30 cellular contexts compared by ENCODE assay signal in the genomic region with DNA sequence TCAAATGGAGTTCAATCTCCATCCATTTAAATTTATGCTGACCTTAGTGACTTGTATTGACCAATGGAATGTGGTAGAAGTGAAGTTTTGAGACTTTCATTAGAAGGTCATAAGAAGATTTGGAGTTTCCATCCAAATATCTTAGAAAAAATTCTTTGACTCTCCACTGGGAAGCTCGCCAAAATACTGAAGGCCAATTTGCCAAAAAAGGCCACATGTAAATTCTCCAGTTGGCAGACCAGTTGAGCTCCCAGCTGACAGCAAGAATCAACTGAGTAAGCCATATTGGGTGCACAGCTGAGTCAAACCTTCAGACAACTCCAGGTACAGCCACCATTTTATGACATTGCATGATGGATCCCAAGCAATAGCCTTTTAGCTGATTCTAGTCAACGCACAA.
DNase-seq lines count a peak whose midpoint lies in the region; ATAC-seq, FAIRE-seq and TF ChIP-seq lines count a peak whose summit lies in the region.
"Had no signal": no experiment of that assay in that cellular context is flagged by ENCODE, and none has a peak within 500 bp of the region (broad histone marks: within the 10 kb centered on the region; RNA-seq: fewer than 3 reads in every experiment).

No MANE protein-coding gene starts in this region.

- no peak for TF ChIP-seq EP300 in HepG2 (IDR thresholded peaks at IDR 0.05; ENCODE audit: low read depth in 2 of 2, low read length in 2 of 2)
- TF ChIP-seq EP300 in HepG2 (CRISPR knock-in tag; IDR thresholded peaks at IDR 0.05; ENCODE audit: borderline replicate concordance) = no peak

- H3K36me3 ChIP-seq in liver (ENCODE audit: control insufficient read depth in 4 of 4, insufficient read depth in 3 of 4, low read depth in 1 of 4, low read length in 3 of 4) (no peaks in the 10 kb centered on the region), HepG2 (replicated peaks in 1 of 2; ENCODE audit: control insufficient read depth in 1 of 2, insufficient read depth in 2 of 2, low read length in 2 of 2) (no peaks in the 10 kb centered on the region), PC-9 (ENCODE audit: low read depth) (no peaks in the 10 kb centered on the region)
- H3K36me3 ChIP-seq: adrenal gland, gastroesophageal sphincter, pancreas, thoracic aorta had no signal

- H3K9me3 ChIP-seq in liver (ENCODE audit: control insufficient read depth in 4 of 4, low read length in 3 of 4) (no peaks in the 10 kb centered on the region), HepG2 (ENCODE audit: low read length) (peaks cover 86% of the 10 kb centered on the region), PC-9 (ENCODE audit: insufficient read depth, low read depth) (no peaks in the 10 kb centered on the region)
- H3K9me3 ChIP-seq: adrenal gland, gastroesophageal sphincter, pancreas, thoracic aorta had no signal

- TF ChIP-seq CTCF in liver (IDR thresholded peaks at IDR 0.05; ENCODE audit: low read depth, low read length, missing input control) = no peak
- TF ChIP-seq CTCF in HepG2 (CRISPR knock-in tag; IDR thresholded peaks at IDR 0.05) = no peak
- TF ChIP-seq CTCF in fibroblast of the aortic adventitia (IDR thresholded peaks at IDR 0.05; ENCODE audit: insufficient read depth, low read length) = no peak
- TF ChIP-seq CTCF in PC-9 (conservative IDR thresholded peaks at IDR 0.05) = no peak

- no peaks in the 10 kb centered on the region for H3F3A ChIP-seq in PC-9 (ENCODE audit: insufficient read depth, low read depth)

- TF ChIP-seq POLR2A in HepG2 (IDR thresholded peaks at IDR 0.05; ENCODE audit: insufficient read depth in 1 of 2, low read depth in 2 of 2, low read length in 2 of 2) = no peak

- WGBS in liver = 74% methylated on average over 2 of the region's 2 CpGs
- 2% methylated on average over 2 of the region's 2 CpGs for WGBS in HepG2 (ENCODE audit: low lambda C conversion rate)

- CTCF ChIA-PET in HepG2 (lab: Yijun Ruan, JAX; ENCODE audit: low intra/inter-chr PET ratio, low total read pairs) (no interaction called here), PC-9 (lab: Charles Lee) (no interaction called here)

- peaks cover 0 to 3% (median 0%) of the 10 kb centered on the region in 4 donors for H3K27me3 ChIP-seq in liver (ENCODE audit: control insufficient read depth in 4 of 4, insufficient read depth in 4 of 4, low read length in 3 of 4)
- no peaks in the 10 kb centered on the region for H3K27me3 ChIP-seq in HepG2 (ENCODE audit: control insufficient read depth in 1 of 2, insufficient read depth in 2 of 2, low read length in 2 of 2)
- no peaks in the 10 kb centered on the region for H3K27me3 ChIP-seq in PC-9 (ENCODE audit: insufficient read depth, low read depth)
- H3K27me3 ChIP-seq: adrenal gland, gastroesophageal sphincter, pancreas had no signal

- no peak overlapping the region for H3K9ac ChIP-seq in liver (ENCODE audit: low read depth in 1 of 2, low read length in 2 of 2)
- H3K9ac ChIP-seq in HepG2 (ENCODE audit: insufficient read depth, low read depth, low read length) = no peak overlapping the region

- DNase-seq in HepG2 (ENCODE audit: low spot score) (no peak), astrocyte of the hippocampus (ENCODE audit: low read depth, low spot score) (peak; percentile 79), fibroblast of the aortic adventitia (ENCODE audit: low read depth) (peak; percentile 68), PC-9 (no peak), sciatic nerve (ENCODE audit: low spot score) (no peak), DMS53 (lab: John Stamatoyannopoulos, UW) (no peak), left ventricle myocardium superior (no peak)
- DNase-seq: activated CD4-positive, alpha-beta memory T cell treated with anti-CD3 and anti-CD28 coated beads, Interleukin-2, amount 10 ng/mL, durations not matched to agents 7 days and 5 days; activated CD4-positive, alpha-beta T cell treated with anti-CD3 and anti-CD28 coated beads for 1 hour; activated CD8-positive, alpha-beta memory T cell treated with anti-CD3 and anti-CD28 coated beads, Interleukin-2, amount 50 U/mL, for 4 hours; activated naive CD4-positive, alpha-beta T cell treated with anti-CD3 and anti-CD28 coated beads for 36 hours; AML-193; CD4-positive, CD25-positive, alpha-beta regulatory T cell; effector CD8-positive, alpha-beta T cell; hippocampal formation; KBM-7; mesendoderm; NCI-H2029; NCI-H524; NK-92 treated with Interleukin-12 subunit alpha and Interleukin-12 subunit beta, amount 100 ng/mL, for 24 hours; stimulated activated naive CD8-positive, alpha-beta T cell treated with anti-CD3 and anti-CD28 coated beads, Interleukin-15, Interleukin-2, amounts not matched to agents 100 U/mL and 50 U/mL, for 24 hours had no signal

- H3K27ac ChIP-seq in liver (ENCODE audit: low read depth in 1 of 2, low read length in 2 of 2) = no peak overlapping the region
- H3K27ac ChIP-seq in HepG2 (ENCODE audit: extremely low read length, insufficient read depth, low read length) = no peak overlapping the region
- H3K27ac ChIP-seq in PC-9 = no peak overlapping the region
- H3K27ac ChIP-seq: adrenal gland, gastroesophageal sphincter, pancreas, thoracic aorta had no signal

- TF ChIP-seq RAD21 in liver (IDR thresholded peaks at IDR 0.05) = no peak
- TF ChIP-seq RAD21 in HepG2 (CRISPR knock-in tag; IDR thresholded peaks at IDR 0.05) = no peak

- H3K4me1 ChIP-seq in liver (ENCODE audit: control insufficient read depth in 4 of 4, insufficient read depth in 4 of 4, low read length in 3 of 4) = no peaks in the 10 kb centered on the region
- no peaks in the 10 kb centered on the region for H3K4me1 ChIP-seq in HepG2 (ENCODE audit: insufficient read depth, low read length)
- H3K4me1 ChIP-seq in PC-9 (replicated peaks; ENCODE audit: insufficient read depth) = no peaks in the 10 kb centered on the region
- H3K4me1 ChIP-seq: adrenal gland, pancreas had no signal

- H3K9me2 ChIP-seq in PC-9 (ENCODE audit: insufficient read depth) = peaks cover 3% of the 10 kb centered on the region; the same call in 1 of the 2 replicates

- no peaks in the 10 kb centered on the region for H4K20me1 ChIP-seq in HepG2 (ENCODE audit: insufficient read depth, low read length)
- H4K20me1 ChIP-seq in PC-9 (ENCODE audit: insufficient read depth) = no peaks in the 10 kb centered on the region

- intact Hi-C loops in HepG2 (cut with micrococcal nuclease; ENCODE audit: unreplicated experiment) = no loop called here
- intact Hi-C loops in PC-9 (cut with micrococcal nuclease; ENCODE audit: unreplicated experiment) = no loop called here
- intact Hi-C loops in sciatic nerve (cut with DNase I) = no loop called here
- intact Hi-C loops in left ventricle myocardium superior (cut with micrococcal nuclease) = no loop called here

- H3K4me3 ChIP-seq in liver (ENCODE audit: low read depth in 1 of 3, low read length in 3 of 3) = no peak overlapping the region
- H3K4me3 ChIP-seq in HepG2 (replicated peaks in 1 of 3; ENCODE audit: insufficient read depth in 1 of 3, low read depth in 2 of 3, low read length in 3 of 3) = no peak overlapping the region
- no peak overlapping the region for H3K4me3 ChIP-seq in fibroblast of the aortic adventitia (ENCODE audit: low read depth, low read length)
- H3K4me3 ChIP-seq in PC-9 = no peak overlapping the region
- H3K4me3 ChIP-seq: adrenal gland, gastroesophageal sphincter, pancreas, smooth muscle cell, thoracic aorta had no signal

- BruUV-seq in HepG2 (replicated peaks; lab: Mats Ljungman, UMichigan) (no TSS peak), PC-9 (replicated peaks; lab: Mats Ljungman, UMichigan) (no TSS peak)

- H3K4me2 ChIP-seq in HepG2 (ENCODE audit: low read depth, low read length) = no peak overlapping the region
- H3K4me2 ChIP-seq in PC-9 = no peak overlapping the region
- H3K4me2 ChIP-seq: smooth muscle cell had no signal

- POLR2A ChIA-PET in HepG2 (lab: Yijun Ruan, JAX) (no interaction called here), PC-9 (lab: Charles Lee; ENCODE audit: unreplicated experiment) (no interaction called here)

- H3K79me2 ChIP-seq in HepG2 (ENCODE audit: insufficient read depth, low read length) = no peaks in the 10 kb centered on the region
- H3K79me2 ChIP-seq in PC-9 (ENCODE audit: low read depth) = no peaks in the 10 kb centered on the region

- no peak for FAIRE-seq in HepG2 (lab: Jason Lieb, UNC)
- FAIRE-seq: colon, HTR-8/SVneo, pancreas, urothelium cell line had no signal

- in situ Hi-C loops in HepG2 (cut with HindIII; ENCODE audit: extremely low pct_ligation_motif_present, low pct_unique_long_range_greater_than_20kb) = no loop called here

- no peak for ATAC-seq in HepG2
- ATAC-seq in sciatic nerve = no peak
- no peak for ATAC-seq in left ventricle myocardium superior
- ATAC-seq: gastroesophageal sphincter; pancreas; stimulated activated naive CD8-positive, alpha-beta T cell treated with anti-CD3 and anti-CD28 coated beads, Interleukin-15, Interleukin-2, amounts not matched to agents 100 U/mL and 50 U/mL, for 24 hours had no signal

- no peak overlapping the region for H2AFZ ChIP-seq in HepG2 (ENCODE audit: low read length)
- H2AFZ ChIP-seq in PC-9 = no peak overlapping the region

TF ChIP-seq in liver, 16 proteins besides CTCF, POLR2A, EP300 and RAD21 (continues in another document):
- TF ChIP-seq FOXA1 (IDR thresholded peaks at IDR 0.05) = no peak

TF ChIP-seq in HepG2, 621 proteins besides CTCF, POLR2A, EP300 and RAD21 (continues in another document):
- TF ChIP-seq, protein P1, sequence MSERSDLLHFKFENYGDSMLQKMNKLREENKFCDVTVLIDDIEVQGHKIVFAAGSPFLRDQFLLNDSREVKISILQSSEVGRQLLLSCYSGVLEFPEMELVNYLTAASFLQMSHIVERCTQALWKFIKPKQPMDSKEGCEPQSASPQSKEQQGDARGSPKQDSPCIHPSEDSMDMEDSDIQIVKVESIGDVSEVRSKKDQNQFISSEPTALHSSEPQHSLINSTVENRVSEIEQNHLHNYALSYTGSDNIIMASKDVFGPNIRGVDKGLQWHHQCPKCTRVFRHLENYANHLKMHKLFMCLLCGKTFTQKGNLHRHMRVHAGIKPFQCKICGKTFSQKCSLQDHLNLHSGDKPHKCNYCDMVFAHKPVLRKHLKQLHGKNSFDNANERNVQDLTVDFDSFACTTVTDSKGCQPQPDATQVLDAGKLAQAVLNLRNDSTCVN (CRISPR knock-in tag; IDR thresholded peaks at IDR 0.05; ENCODE audit: borderline replicate concordance) = no peak
- no peak for TF ChIP-seq KAT8 (CRISPR knock-in tag; IDR thresholded peaks at IDR 0.05)
- TF ChIP-seq ZNF468 (CRISPR knock-in tag; IDR thresholded peaks at IDR 0.05) = no peak

Comparison
In these comparisons a context has a peak if more than half of its experiments do, and no peak if none do; other contexts are left out.
1. DNase-seq: peak in astrocyte of the hippocampus (single experiment) and fibroblast of the aortic adventitia (single experiment); none in HepG2 (single experiment), PC-9 (0 of 2), sciatic nerve (single experiment), DMS53 (single experiment) and left ventricle myocardium superior (single experiment).